Comparison of ENCODE assay signal across 1 cellular context in the genomic region with DNA sequence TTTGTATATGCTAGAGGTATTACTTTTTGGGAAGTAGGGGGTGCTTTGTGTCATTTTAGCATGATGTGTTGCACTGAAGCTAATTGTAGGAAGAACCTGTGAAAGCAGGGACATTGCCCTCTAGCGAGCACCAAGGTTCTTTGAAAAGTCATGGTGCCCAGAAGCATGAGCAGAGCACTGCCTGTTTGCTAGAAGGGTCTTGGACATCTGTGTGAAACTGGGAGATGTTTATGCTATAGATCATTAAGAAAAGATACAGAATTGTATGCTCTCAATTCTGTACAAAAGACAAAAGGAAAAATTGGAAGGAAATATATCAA.
TF ChIP-seq lines count a peak whose summit lies in the region.

No MANE protein-coding gene starts in this region.

TF ChIP-seq in A549, 52 proteins besides CTCF, POLR2A, EP300 and RAD21 (continued from another document):
- TF ChIP-seq, protein P1, sequence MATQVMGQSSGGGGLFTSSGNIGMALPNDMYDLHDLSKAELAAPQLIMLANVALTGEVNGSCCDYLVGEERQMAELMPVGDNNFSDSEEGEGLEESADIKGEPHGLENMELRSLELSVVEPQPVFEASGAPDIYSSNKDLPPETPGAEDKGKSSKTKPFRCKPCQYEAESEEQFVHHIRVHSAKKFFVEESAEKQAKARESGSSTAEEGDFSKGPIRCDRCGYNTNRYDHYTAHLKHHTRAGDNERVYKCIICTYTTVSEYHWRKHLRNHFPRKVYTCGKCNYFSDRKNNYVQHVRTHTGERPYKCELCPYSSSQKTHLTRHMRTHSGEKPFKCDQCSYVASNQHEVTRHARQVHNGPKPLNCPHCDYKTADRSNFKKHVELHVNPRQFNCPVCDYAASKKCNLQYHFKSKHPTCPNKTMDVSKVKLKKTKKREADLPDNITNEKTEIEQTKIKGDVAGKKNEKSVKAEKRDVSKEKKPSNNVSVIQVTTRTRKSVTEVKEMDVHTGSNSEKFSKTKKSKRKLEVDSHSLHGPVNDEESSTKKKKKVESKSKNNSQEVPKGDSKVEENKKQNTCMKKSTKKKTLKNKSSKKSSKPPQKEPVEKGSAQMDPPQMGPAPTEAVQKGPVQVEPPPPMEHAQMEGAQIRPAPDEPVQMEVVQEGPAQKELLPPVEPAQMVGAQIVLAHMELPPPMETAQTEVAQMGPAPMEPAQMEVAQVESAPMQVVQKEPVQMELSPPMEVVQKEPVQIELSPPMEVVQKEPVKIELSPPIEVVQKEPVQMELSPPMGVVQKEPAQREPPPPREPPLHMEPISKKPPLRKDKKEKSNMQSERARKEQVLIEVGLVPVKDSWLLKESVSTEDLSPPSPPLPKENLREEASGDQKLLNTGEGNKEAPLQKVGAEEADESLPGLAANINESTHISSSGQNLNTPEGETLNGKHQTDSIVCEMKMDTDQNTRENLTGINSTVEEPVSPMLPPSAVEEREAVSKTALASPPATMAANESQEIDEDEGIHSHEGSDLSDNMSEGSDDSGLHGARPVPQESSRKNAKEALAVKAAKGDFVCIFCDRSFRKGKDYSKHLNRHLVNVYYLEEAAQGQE (IDR thresholded peaks at IDR 0.05) = no peak
- no peak for TF ChIP-seq BCL3 (IDR thresholded peaks at IDR 0.05)
TF ChIP-seq in A549: peak in this region for 0.
